In the genomic region with DNA sequence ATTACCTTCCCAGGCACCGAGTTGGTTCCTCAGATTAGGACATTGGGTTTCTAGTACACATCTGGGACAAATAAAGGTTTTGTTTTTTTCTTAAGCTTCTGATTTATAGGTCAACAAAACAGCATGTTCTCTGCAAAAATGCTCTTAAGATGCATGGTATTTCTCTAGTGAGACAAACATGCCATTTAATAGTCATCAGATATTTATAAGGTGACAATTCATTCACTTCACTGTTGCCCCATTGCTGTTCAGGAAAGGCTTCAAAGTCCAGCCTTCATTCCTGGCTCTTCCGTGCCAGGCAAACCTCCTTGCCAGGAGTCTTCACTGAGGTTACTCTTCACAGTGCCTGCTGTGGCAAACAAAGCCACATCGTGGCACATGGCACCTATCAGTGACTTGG, we compare ENCODE assay signal across 19 cellular contexts.
DNase-seq lines count a peak whose midpoint lies in the region; ATAC-seq and TF ChIP-seq lines count a peak whose summit lies in the region.
"Had no signal": no experiment of that assay in that cellular context is flagged by ENCODE, and none has a peak within 500 bp of the region (broad histone marks: within the 10 kb centered on the region; RNA-seq: fewer than 3 reads in every experiment).

No MANE protein-coding gene starts in this region.

- DNase-seq in IMR-90 (no peak), fibroblast of gingiva (ENCODE audit: low read depth) (peak; percentile 83), smooth muscle cell (lab: John Stamatoyannopoulos, UW; ENCODE audit: unreplicated experiment) (no peak), DMS79 treated with DMSO at 0.1 percent for 48 hours (lab: John Stamatoyannopoulos, UW) (no peak), NCI-H1436 (lab: John Stamatoyannopoulos, UW) (no peak)
- DNase-seq: AML-193; CD4-positive, CD25-positive, alpha-beta regulatory T cell; DMS79; HCEC 1CT; KBM-7; NCI-H146; NCI-H2081; NCI-H2227 treated with DMSO at 0.1 percent for 48 hours; NCI-H524 treated with DMSO at 0.1 percent for 48 hours; Peyer's patch; SHP77; SK-N-SH had no signal

- H3K9me3 ChIP-seq in IMR-90 (ENCODE audit: control insufficient read depth, insufficient read depth, low read length) (no peaks in the 10 kb centered on the region), smooth muscle cell (replicated peaks; ENCODE audit: low read depth) (no peaks in the 10 kb centered on the region)
- H3K9me3 ChIP-seq: Peyer's patch, SK-N-SH had no signal

- H2AK5ac ChIP-seq in IMR-90 (ENCODE audit: low read depth, low read length), result peak overlapping the region; percentile 67

- H3K14ac ChIP-seq in IMR-90 (replicated peaks; ENCODE audit: low read depth, low read length), result peak overlapping the region; percentile 57; the same call in 1 of the 2 replicates

- H2AFZ ChIP-seq in ACC112 (ENCODE audit: low read length, unreplicated experiment), result no peak overlapping the region
- H2AFZ ChIP-seq in IMR-90 (replicated peaks; ENCODE audit: low read length, poor library complexity), result no peak overlapping the region
- no peak overlapping the region for H2AFZ ChIP-seq in smooth muscle cell (ENCODE audit: low read depth)

- H3K9me1 ChIP-seq in IMR-90 (ENCODE audit: insufficient read depth, low read length), result peaks cover 3% of the 10 kb centered on the region

- no peaks in the 10 kb centered on the region for H3K79me1 ChIP-seq in IMR-90 (ENCODE audit: low read depth in 1 of 2, low read length in 2 of 2)

- H3K4me2 ChIP-seq in IMR-90 (ENCODE audit: low read depth, low read length), result no peak overlapping the region
- peak overlapping the region; percentile 38 for H3K4me2 ChIP-seq in smooth muscle cell

- H3K27ac ChIP-seq in ACC112 (ENCODE audit: low read depth, low read length), result peak overlapping the region; percentile 87
- H3K27ac ChIP-seq in IMR-90 (ENCODE audit: insufficient read depth, low read length), result peak overlapping the region; percentile 32; the same call in 1 of the 2 replicates
- peak overlapping the region; percentile 63 for H3K27ac ChIP-seq in smooth muscle cell (ENCODE audit: low read depth)
- H3K27ac ChIP-seq: Peyer's patch had no signal

- no peak overlapping the region for H3K56ac ChIP-seq in IMR-90 (ENCODE audit: extremely low read depth, insufficient read depth, low read length)

- H3K4ac ChIP-seq in IMR-90 (ENCODE audit: low read depth, low read length), result peak overlapping the region; percentile 65

- no peak for TF ChIP-seq RAD21 in IMR-90 (IDR thresholded peaks at IDR 0.05; ENCODE audit: low read length)

- ATAC-seq in IMR-90 (ENCODE audit: low read depth) (no peak), HG02798 (IDR thresholded peaks at IDR 0.05; ENCODE audit: poor library complexity, unreplicated experiment) (no peak)

- H2BK20ac ChIP-seq in IMR-90 (ENCODE audit: low read depth, low read length), result peak overlapping the region; percentile 52; the same call in 1 of the 2 replicates

- POLR2A ChIA-PET in IMR-90 (lab: Charles Lee; ENCODE audit: unreplicated experiment), result no interaction called here

- in situ Hi-C loops in IMR-90 (cut with MboI; ENCODE audit: low sequenced_read_pairs), result no loop called here

- no peaks in the 10 kb centered on the region for H3K36me3 ChIP-seq in ACC112 (ENCODE audit: insufficient read depth, low read length)
- H3K36me3 ChIP-seq in IMR-90 (ENCODE audit: control insufficient read depth, insufficient read depth, low read length), result no peaks in the 10 kb centered on the region
- H3K36me3 ChIP-seq in smooth muscle cell (ENCODE audit: low read depth), result no peaks in the 10 kb centered on the region
- H3K36me3 ChIP-seq: Peyer's patch had no signal

- peak overlapping the region; percentile 54; the same call in 1 of the 2 replicates for H4K91ac ChIP-seq in IMR-90 (ENCODE audit: insufficient read depth, low read depth, low read length)

- dilution Hi-C loops in IMR-90 (cut with HindIII; ENCODE audit: low sequenced_read_pairs, unreplicated experiment), result no loop called here

- H4K8ac ChIP-seq in IMR-90 (ENCODE audit: low read depth in 2 of 2, low read length in 2 of 2), result peak overlapping the region; percentile 32 to 42; a peak in 3 of 4 replicates

- peak overlapping the region; percentile 51; the same call in 1 of the 3 replicates for H2BK15ac ChIP-seq in IMR-90 (ENCODE audit: low read depth, low read length)

- no peak for TF ChIP-seq POLR2A in IMR-90 (IDR thresholded peaks at IDR 0.05; ENCODE audit: low read depth, low read length)

- H3K9ac ChIP-seq in IMR-90 (ENCODE audit: low read depth, low read length), result no peak overlapping the region
- no peak overlapping the region for H3K9ac ChIP-seq in smooth muscle cell (ENCODE audit: low read depth)

- peaks cover 23% of the 10 kb centered on the region for H3F3A ChIP-seq in smooth muscle cell (ENCODE audit: low read depth)

- no peak overlapping the region for H2AK9ac ChIP-seq in IMR-90 (replicated peaks; ENCODE audit: low read depth, low read length, poor library complexity)

- CTCF ChIA-PET in IMR-90 (lab: Yijun Ruan, JAX), result no interaction called here

- WGBS in IMR-90 (ENCODE audit: extremely low coverage in 2 of 2, insufficient read length in 1 of 2), 2 experiments, result 100% methylated on average over 1 of the region's 3 CpGs; no CpG with 5 or more reads in 1 of the 2 experiments
- WGBS in smooth muscle cell (ENCODE audit: low lambda C conversion rate), result 70% methylated on average over 3 of the region's 3 CpGs

- no peak overlapping the region for H2BK5ac ChIP-seq in IMR-90 (ENCODE audit: low read depth, low read length, poor library complexity, severe bottlenecking)

- no TSS peak for BruUV-seq in IMR-90 (replicated peaks; lab: Mats Ljungman, UMichigan)

- TF ChIP-seq CTCF in IMR-90 (conservative IDR thresholded peaks at IDR 0.05; ENCODE audit: low read depth, low read length) (no peak), smooth muscle cell (IDR thresholded peaks at IDR 0.05; ENCODE audit: borderline replicate concordance, insufficient read depth, poor library complexity, severe bottlenecking) (no peak)

- no peaks in the 10 kb centered on the region for H3K79me2 ChIP-seq in ACC112 (ENCODE audit: control insufficient read depth, insufficient read depth, low read length, unreplicated experiment)
- no peaks in the 10 kb centered on the region for H3K79me2 ChIP-seq in smooth muscle cell (ENCODE audit: low read depth)

- H3K4me3 ChIP-seq in ACC112 (ENCODE audit: low read depth, low read length) (0 out of 2 replicates have a peak overlapping the region, but pooled peaks have one; percentile 40), IMR-90 (ENCODE audit: insufficient read depth, low read depth, low read length) (no peak overlapping the region), smooth muscle cell (no peak overlapping the region)
- H3K4me3 ChIP-seq: Peyer's patch had no signal

- H3K23ac ChIP-seq in IMR-90 (ENCODE audit: low read depth, low read length), result no peak overlapping the region

- H4K20me1 ChIP-seq in IMR-90 (ENCODE audit: insufficient read depth, low read length) (peaks cover 3% of the 10 kb centered on the region; the same call in 1 of the 2 replicates), smooth muscle cell (ENCODE audit: low read depth) (no peaks in the 10 kb centered on the region)

- H3K4me1 ChIP-seq in ACC112 (ENCODE audit: control insufficient read depth, insufficient read depth, low read length, unreplicated experiment) (peaks cover 32% of the 10 kb centered on the region), IMR-90 (ENCODE audit: control insufficient read depth, insufficient read depth, low read length) (peaks cover 12% of the 10 kb centered on the region), smooth muscle cell (ENCODE audit: low read depth) (peaks cover 11% of the 10 kb centered on the region)

- intact Hi-C loops in IMR-90 (cut with micrococcal nuclease), result no loop called here

- no peaks in the 10 kb centered on the region for H3K27me3 ChIP-seq in ACC112 (ENCODE audit: insufficient read depth, low read length)
- no peaks in the 10 kb centered on the region for H3K27me3 ChIP-seq in IMR-90 (ENCODE audit: control insufficient read depth, insufficient read depth, low read length)
- H3K27me3 ChIP-seq in smooth muscle cell (ENCODE audit: low read depth), result no peaks in the 10 kb centered on the region
- H3K27me3 ChIP-seq: Peyer's patch had no signal

- H3K18ac ChIP-seq in IMR-90 (ENCODE audit: low read depth, low read length), result peak overlapping the region; percentile 94

- H4K5ac ChIP-seq in IMR-90 (ENCODE audit: low read depth, low read length), result peak overlapping the region; percentile 30; the same call in 1 of the 2 replicates

- H2BK120ac ChIP-seq in IMR-90 (ENCODE audit: low read depth, low read length), result peak overlapping the region; percentile 42

TF ChIP-seq in IMR-90, 13 proteins besides CTCF, POLR2A, EP300 and RAD21:
- TF ChIP-seq MAZ (IDR thresholded peaks at IDR 0.05; ENCODE audit: borderline replicate concordance, low read depth, low read length), result no peak
- no peak for TF ChIP-seq CHD1 (IDR thresholded peaks at IDR 0.05; ENCODE audit: low read depth, low read length)
- no peak for TF ChIP-seq CEBPB (IDR thresholded peaks at IDR 0.05; ENCODE audit: low read depth, low read length)
- TF ChIP-seq, protein P1, sequence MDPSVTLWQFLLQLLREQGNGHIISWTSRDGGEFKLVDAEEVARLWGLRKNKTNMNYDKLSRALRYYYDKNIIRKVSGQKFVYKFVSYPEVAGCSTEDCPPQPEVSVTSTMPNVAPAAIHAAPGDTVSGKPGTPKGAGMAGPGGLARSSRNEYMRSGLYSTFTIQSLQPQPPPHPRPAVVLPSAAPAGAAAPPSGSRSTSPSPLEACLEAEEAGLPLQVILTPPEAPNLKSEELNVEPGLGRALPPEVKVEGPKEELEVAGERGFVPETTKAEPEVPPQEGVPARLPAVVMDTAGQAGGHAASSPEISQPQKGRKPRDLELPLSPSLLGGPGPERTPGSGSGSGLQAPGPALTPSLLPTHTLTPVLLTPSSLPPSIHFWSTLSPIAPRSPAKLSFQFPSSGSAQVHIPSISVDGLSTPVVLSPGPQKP (IDR thresholded peaks at IDR 0.05; ENCODE audit: borderline replicate concordance, low read depth, low read length), result no peak
- TF ChIP-seq MAFK (IDR thresholded peaks at IDR 0.05; ENCODE audit: low read depth, low read length), result no peak
- no peak for TF ChIP-seq NFE2L2 (IDR thresholded peaks at IDR 0.05; ENCODE audit: low read depth, low read length)
- TF ChIP-seq RCOR1 (IDR thresholded peaks at IDR 0.05; ENCODE audit: insufficient replicate concordance, low read length), result no peak
- TF ChIP-seq FOS (IDR thresholded peaks at IDR 0.05; ENCODE audit: low read depth, low read length), result no peak
TF ChIP-seq in IMR-90: peak in this region for 0.

Comparison
In these comparisons a context has a peak if more than half of its experiments do, and no peak if none do; other contexts are left out.
1. H3K27ac ChIP-seq: peak in every context shown above with its lines; median percentile 87 in ACC112; 63 in smooth muscle cell; 32 in IMR-90.